ENCODE assay signal across 20 cellular contexts in genomic region chr21:41095983-41096382, GRCh38.
"Had no signal": no experiment of that assay in that cellular context is flagged by ENCODE, and none has a peak within 500 bp of the region (broad histone marks: within the 10 kb centered on the region; RNA-seq: fewer than 3 reads in every experiment).

No MANE protein-coding gene starts in this region.

- H3K36me3 Mint-ChIP-seq: immature natural killer cell; memory B cell; natural killer cell treated with Interleukin-12 subunit alpha and Interleukin-12 subunit beta and Interleukin-15 and Interleukin-18, amount 100 ng/mL, for 72 hours; stimulated activated effector memory CD8-positive, alpha-beta T cell treated with anti-CD3 and anti-CD28 coated beads, Interleukin-12 subunit alpha, Interleukin-12 subunit beta, amount 100 ng/mL, for 72 hours; type B pancreatic cell had no signal

- H3K4me3 Mint-ChIP-seq: immature natural killer cell; memory B cell; natural killer cell treated with Interleukin-12 subunit alpha and Interleukin-12 subunit beta and Interleukin-15 and Interleukin-18, amount 100 ng/mL, for 72 hours; stimulated activated effector memory CD8-positive, alpha-beta T cell treated with anti-CD3 and anti-CD28 coated beads, Interleukin-12 subunit alpha, Interleukin-12 subunit beta, amount 100 ng/mL, for 72 hours; type B pancreatic cell had no signal

- H3K27me3 ChIP-seq: gastrocnemius medialis, neutrophil, suprapubic skin, thyroid gland had no signal

- H3K4me1 ChIP-seq: gastrocnemius medialis, lower lobe of right lung, psoas muscle, suprapubic skin had no signal

- DNase-seq: cerebellar nuclear complex; effector CD4-positive, alpha-beta T cell; gastrocnemius medialis; immature natural killer cell; lower lobe of right lung; midbrain; psoas muscle; retina; stimulated activated CD4-positive, alpha-beta T cell treated with anti-CD3 and anti-CD28 coated beads, Interleukin-2, amount 100 ng/mL, for 48 hours; stimulated activated CD8-positive, alpha-beta memory T cell treated with anti-CD3 and anti-CD28 coated beads, Interleukin-4, amount 100 ng/mL, for 48 hours; stimulated activated naive CD8-positive, alpha-beta T cell treated with anti-CD3 and anti-CD28 coated beads, Interleukin-15, Interleukin-2, amounts not matched to agents 100 U/mL and 50 U/mL, for 24 hours; thyroid gland had no signal

- H3K27ac ChIP-seq: gastrocnemius medialis, lower lobe of right lung, neutrophil, psoas muscle, suprapubic skin, thyroid gland had no signal

- H3K4me3 ChIP-seq: gastrocnemius medialis, lower lobe of right lung, psoas muscle, smooth muscle cell, suprapubic skin, thyroid gland had no signal

- H3K9me3 ChIP-seq: gastrocnemius medialis, lower lobe of right lung, neutrophil, psoas muscle, suprapubic skin, thyroid gland had no signal

- H3K36me3 ChIP-seq: gastrocnemius medialis, lower lobe of right lung, neutrophil, suprapubic skin, thyroid gland had no signal

- H3K27ac Mint-ChIP-seq: immature natural killer cell; memory B cell; natural killer cell treated with Interleukin-12 subunit alpha and Interleukin-12 subunit beta and Interleukin-15 and Interleukin-18, amount 100 ng/mL, for 72 hours; stimulated activated effector memory CD8-positive, alpha-beta T cell treated with anti-CD3 and anti-CD28 coated beads, Interleukin-12 subunit alpha, Interleukin-12 subunit beta, amount 100 ng/mL, for 72 hours; type B pancreatic cell had no signal

- H3K4me1 Mint-ChIP-seq: immature natural killer cell; memory B cell; stimulated activated effector memory CD8-positive, alpha-beta T cell treated with anti-CD3 and anti-CD28 coated beads, Interleukin-12 subunit alpha, Interleukin-12 subunit beta, amount 100 ng/mL, for 72 hours had no signal

- H3K9me3 Mint-ChIP-seq: natural killer cell treated with Interleukin-12 subunit alpha and Interleukin-12 subunit beta and Interleukin-15 and Interleukin-18, amount 100 ng/mL, for 72 hours had no signal

- ATAC-seq: esophagus mucosa; gastrocnemius medialis; lower lobe of right lung; natural killer cell treated with Interleukin-12 subunit alpha and Interleukin-12 subunit beta and Interleukin-15 and Interleukin-18, amount 100 ng/mL, for 72 hours; psoas muscle; stimulated activated effector memory CD8-positive, alpha-beta T cell treated with anti-CD3 and anti-CD28 coated beads, Interleukin-12 subunit alpha, Interleukin-12 subunit beta, amount 100 ng/mL, for 72 hours; stimulated activated naive CD8-positive, alpha-beta T cell treated with anti-CD3 and anti-CD28 coated beads, Interleukin-15, Interleukin-2, amounts not matched to agents 100 U/mL and 50 U/mL, for 24 hours had no signal
